13 cellular contexts compared by ENCODE assay signal in the genomic region with DNA sequence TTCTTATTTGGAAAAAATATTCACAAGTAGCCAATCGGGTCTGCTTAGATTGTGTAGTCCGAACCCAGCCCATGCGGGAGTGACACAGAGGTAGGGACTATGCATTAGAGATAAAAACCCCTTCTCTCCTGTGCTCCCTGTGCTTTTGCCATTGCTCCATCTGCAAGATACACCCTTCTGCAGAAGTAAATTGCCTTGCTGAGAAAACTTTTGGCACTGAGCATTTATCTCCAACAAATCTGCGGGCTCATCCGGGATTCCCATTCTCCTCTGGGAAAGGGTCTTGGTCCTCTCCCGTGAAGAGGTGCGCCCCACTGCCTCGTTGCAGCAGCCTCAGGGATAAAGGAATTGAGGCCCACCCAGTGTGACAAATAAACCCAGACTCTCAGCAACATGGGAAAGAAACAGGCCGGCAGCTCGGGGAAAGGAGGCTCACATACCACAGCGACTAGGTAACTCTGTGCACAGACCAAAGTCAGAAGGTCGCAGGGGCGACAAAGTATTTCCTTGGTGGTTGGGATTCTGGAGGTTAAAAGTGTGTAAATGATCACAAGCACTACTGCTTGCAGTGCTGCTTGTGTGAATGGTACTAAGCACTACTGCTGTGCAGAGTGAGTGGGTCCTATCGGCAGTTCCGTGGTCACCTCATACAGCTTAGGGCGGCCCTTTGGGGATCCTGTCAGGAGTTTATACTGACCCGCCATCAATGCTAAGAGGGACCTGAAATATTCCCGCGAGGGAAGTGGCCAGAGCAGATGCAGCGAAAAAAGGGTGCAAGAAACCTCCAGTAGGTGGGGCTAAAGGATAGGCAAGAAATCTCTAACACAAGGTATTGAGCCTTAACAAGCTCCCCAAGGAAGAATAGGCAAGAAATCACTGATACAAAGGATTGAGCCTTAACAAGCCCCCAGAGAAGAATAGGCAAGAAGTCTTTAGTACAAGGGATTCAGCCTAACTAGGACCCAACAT. TPM values are rescaled to one million over a fixed set of nuclear protein-coding genes. Genes with fewer than 3 reads are reported as not detected.
DNase-seq lines count a peak whose midpoint lies in the region; ATAC-seq and TF ChIP-seq lines count a peak whose summit lies in the region.
"Had no signal": no experiment of that assay in that cellular context is flagged by ENCODE, and none has a peak within 500 bp of the region (broad histone marks: within the 10 kb centered on the region; RNA-seq: fewer than 3 reads in every experiment).

No MANE protein-coding gene starts in this region.

- no peaks in the 10 kb centered on the region for H3K27me3 ChIP-seq in BE2C
- H3K27me3 ChIP-seq in H9 (ENCODE audit: insufficient read depth, low read length) = no peaks in the 10 kb centered on the region
- no peaks in the 10 kb centered on the region for H3K27me3 ChIP-seq in sigmoid colon
- H3K27me3 ChIP-seq: spleen had no signal

- TF ChIP-seq CTCF in BE2C (IDR thresholded peaks at IDR 0.05; ENCODE audit: low read depth, low read length) (peak; percentile 63), H9 (conservative IDR thresholded peaks at IDR 0.05) (peak; percentile 67), fibroblast of villous mesenchyme (IDR thresholded peaks at IDR 0.05; ENCODE audit: insufficient read depth, low read depth, low read length) (peak; percentile 28), sigmoid colon (IDR thresholded peaks at IDR 0.05) (no peak)

- no peak overlapping the region for H4K8ac ChIP-seq in H9 (replicated peaks; ENCODE audit: insufficient read length, low read depth, low read length)

- H3K4me3 ChIP-seq in BE2C (ENCODE audit: low read depth, low read length) = no peak overlapping the region
- H3K4me3 ChIP-seq in fibroblast of villous mesenchyme (ENCODE audit: low read depth, low read length) = no peak overlapping the region
- no peak overlapping the region for H3K4me3 ChIP-seq in sigmoid colon
- H3K4me3 ChIP-seq: spleen had no signal

- H3K36me3 ChIP-seq in BE2C (no peaks in the 10 kb centered on the region; the same call in 1 of the 2 replicates), sigmoid colon (no peaks in the 10 kb centered on the region)

- H3K79me1 ChIP-seq in H9 (ENCODE audit: insufficient read depth, low read depth, low read length, poor library complexity, severe bottlenecking) = peaks cover 12% of the 10 kb centered on the region

- H3K4me2 ChIP-seq in H9 (ENCODE audit: insufficient read depth, insufficient read length, low read length) = no peak overlapping the region

- peaks cover 15 to 16% of the 10 kb centered on the region in 2 experiments for H3K4me1 Mint-ChIP-seq in H9

- no peak overlapping the region for H3K18ac ChIP-seq in H9 (ENCODE audit: insufficient read length, low read depth, low read length)

- H2BK15ac ChIP-seq in H9 (ENCODE audit: low read depth, low read length) = no peak overlapping the region

- intact Hi-C loops in sigmoid colon (cut with DNase I) = no loop called here

- H2BK120ac ChIP-seq in H9 (ENCODE audit: low read depth, low read length, poor library complexity, severe bottlenecking) = no peak overlapping the region

- H3K36me3 Mint-ChIP-seq in H9 (ENCODE audit: insufficient read depth in 1 of 3, low read depth in 3 of 3) = peaks cover 32 to 42% (median 37%) of the 10 kb centered on the region in 3 experiments

- H3K4ac ChIP-seq in H9 (ENCODE audit: low read depth, low read length) = no peak overlapping the region

- no peak overlapping the region for H3T11ph ChIP-seq in H9 (ENCODE audit: low read length)

- H3K9me3 Mint-ChIP-seq in H9 = peaks cover 14 to 19% of the 10 kb centered on the region in 2 experiments

- DNase-seq in BE2C = peak; percentile 24
- peak; percentile 72 for DNase-seq in H9
- DNase-seq in SK-MEL-5 (ENCODE audit: low read depth, low spot score) = peak; percentile 22
- no peak for DNase-seq in fibroblast of villous mesenchyme (ENCODE audit: low read depth)
- no peak for DNase-seq in GM19240 (ENCODE audit: insufficient read length, low spot score)
- no peak for DNase-seq in activated CD4-positive, CD25-positive, alpha-beta regulatory T cell (lab: John Stamatoyannopoulos, UW)
- no peak for DNase-seq in sigmoid colon
- DNase-seq: activated T-cell treated with anti-CD3 and anti-CD28 coated beads, Interleukin-2, amount 50 U/mL, for 48 hours; CD8-positive, alpha-beta memory T cell; NCI-H187 treated with DMSO at 0.1 percent for 48 hours; spleen had no signal

- H3K4me1 ChIP-seq in BE2C (peaks cover 8% of the 10 kb centered on the region; the same call in 1 of the 2 replicates), H9 (ENCODE audit: insufficient read depth, low read length) (no peaks in the 10 kb centered on the region; the same call in 1 of the 2 replicates), sigmoid colon (peaks cover 0 to 5% (median 2%) of the 10 kb centered on the region in 4 donors)

- H3K27ac ChIP-seq in H9 (ENCODE audit: insufficient read length, low read depth, low read length) (no peak overlapping the region), sigmoid colon (no peak overlapping the region)
- H3K27ac ChIP-seq: spleen had no signal

- TF ChIP-seq POLR2A in sigmoid colon (IDR thresholded peaks at IDR 0.05) = no peak

- WGBS in H9 (ENCODE audit: extremely low coverage, insufficient read length, low lambda C conversion rate) = no CpG with 5 or more reads among the region's 20 CpGs
- WGBS in sigmoid colon, 2 donors = 95 to 98% methylated on average over 20 of the region's 20 CpGs

- no peak for ATAC-seq in GM21515 (IDR thresholded peaks at IDR 0.05; ENCODE audit: unreplicated experiment)

- no peaks in the 10 kb centered on the region for H4K20me1 ChIP-seq in H9 (ENCODE audit: control insufficient read depth, insufficient read depth, insufficient read length)

- no peaks in the 10 kb centered on the region for H3K27me3 Mint-ChIP-seq in H9 (ENCODE audit: low read depth)
- H3K27me3 Mint-ChIP-seq: CD8-positive, alpha-beta memory T cell had no signal

- H3K9me3 ChIP-seq in BE2C (no peaks in the 10 kb centered on the region; the same call in 1 of the 2 replicates), H9 (ENCODE audit: control insufficient read depth, low read depth, low read length) (peaks cover 6% of the 10 kb centered on the region), sigmoid colon (peaks cover 10 to 17% (median 13%) of the 10 kb centered on the region in 4 donors)

- no peak overlapping the region for H4K5ac ChIP-seq in H9 (ENCODE audit: insufficient read length, low read depth, low read length)

- H3K9ac ChIP-seq in H9 (ENCODE audit: extremely low read depth, insufficient read length, low read length) = no peak overlapping the region

- in situ Hi-C loops in SK-MEL-5 (cut with HindIII; ENCODE audit: low pct_unique_long_range_greater_than_20kb, low sequenced_read_pairs) = no loop called here

- no peak overlapping the region for H4K91ac ChIP-seq in H9 (ENCODE audit: insufficient read length, low read depth, low read length)

- peaks cover 33% of the 10 kb centered on the region; the same call in 1 of the 2 replicates for H3K79me2 ChIP-seq in H9 (ENCODE audit: insufficient read depth, low read length)

- H3K23ac ChIP-seq in H9 (ENCODE audit: insufficient read length, low read depth, low read length) = no peak overlapping the region

- no peak overlapping the region; a peak in 1 of 7 replicates for H3K27ac Mint-ChIP-seq in H9

- H3K23me2 ChIP-seq in H9 (ENCODE audit: insufficient read length, low read depth, low read length, poor library complexity, severe bottlenecking) = no peaks in the 10 kb centered on the region

- no peak overlapping the region for H3K56ac ChIP-seq in H9 (ENCODE audit: insufficient read length, low read depth, low read length)

- no peak overlapping the region for H2BK20ac ChIP-seq in H9 (ENCODE audit: low read depth, low read length, poor library complexity, severe bottlenecking)

- H3K4me3 Mint-ChIP-seq in H9 = peak overlapping the region in 1 of 2 experiments; percentile 13; a peak in 1 of 5 replicates
- H3K4me3 Mint-ChIP-seq: brain; CD8-positive, alpha-beta memory T cell had no signal

- no peak overlapping the region for H3K14ac ChIP-seq in H9 (ENCODE audit: insufficient read depth, low read length)

- no peak overlapping the region for H2AFZ ChIP-seq in H9 (ENCODE audit: low read length)

- TF ChIP-seq EP300 in sigmoid colon (IDR thresholded peaks at IDR 0.05) = no peak

- no peak overlapping the region for H2BK12ac ChIP-seq in H9 (ENCODE audit: insufficient read length, low read depth, low read length)

- no peak overlapping the region for H2AK5ac ChIP-seq in H9 (ENCODE audit: insufficient read length, low read length)

- H2BK5ac ChIP-seq in H9 (ENCODE audit: insufficient read length, low read length) = no peak overlapping the region

RNA-seq across cellular contexts. Expression of gene GSK3B, which starts 54.3 kb away (rescaled TPM):
- polyA plus RNA-seq in BE2C (2012; ENCODE audit: insufficient read depth, insufficient read length, low read depth) = 37.2 TPM
- total RNA-seq in H9 (2021) (52.8 and 56.5 TPM in 2 replicates), fibroblast of villous mesenchyme (83.8 and 94.1 TPM in 2 replicates), sigmoid colon (10 to 100 TPM; 23.2 to 36.8 (median 27.6) TPM)
- 46.1 and 55.2 TPM in 2 replicates for total RNA-seq in SK-MEL-5 (2014; rRNA removed; shearing (Covaris generic))
- polyA plus RNA-seq in SK-MEL-5 (2015; cell fraction: cytosol; rRNA removed) = 37.7 and 40.5 TPM in 2 replicates
- polyA plus RNA-seq in SK-MEL-5 (2015; cell fraction: nucleus; rRNA removed) = 13.2 and 16.4 TPM in 2 replicates
- 10 to 100 TPM; 11.4 to 19.9 (median 17.8) TPM for polyA plus RNA-seq in sigmoid colon

Comparison
In these comparisons a context has a peak if more than half of its experiments do, and no peak if none do; other contexts are left out.
1. DNase-seq: peak in BE2C (single experiment), H9 (single experiment) and SK-MEL-5 (single experiment); none in fibroblast of villous mesenchyme (single experiment), GM19240 (single experiment), activated CD4-positive, CD25-positive, alpha-beta regulatory T cell (0 of 4) and sigmoid colon (single experiment).
2. CTCF ChIP-seq: peak in BE2C (single experiment), H9 (single experiment) and fibroblast of villous mesenchyme (single experiment); none in sigmoid colon (0 of 4).